ENCODE assay signal across 18 cellular contexts in the genomic region with DNA sequence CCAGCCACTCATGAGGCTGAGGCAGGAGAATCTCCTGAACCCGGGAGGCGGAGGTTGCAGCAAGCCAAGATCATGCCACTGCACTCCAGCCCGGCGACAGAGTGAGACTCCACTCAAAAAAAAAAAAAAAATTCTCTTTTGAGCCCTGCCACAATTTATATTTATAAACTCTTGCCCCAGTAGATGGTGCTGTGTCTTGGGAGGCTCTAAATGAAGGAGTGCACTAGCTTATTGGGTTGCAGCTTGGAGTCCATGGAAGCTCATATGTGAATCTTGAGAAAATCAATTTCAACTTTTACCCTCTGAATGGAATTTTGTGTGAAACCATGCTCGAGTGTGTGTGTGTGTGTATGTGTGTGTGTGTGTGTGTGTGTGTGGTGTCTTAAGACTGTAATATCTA.
DNase-seq lines count a peak whose midpoint lies in the region; ATAC-seq, FAIRE-seq and TF ChIP-seq lines count a peak whose summit lies in the region.
"Had no signal": no experiment of that assay in that cellular context is flagged by ENCODE, and none has a peak within 500 bp of the region (broad histone marks: within the 10 kb centered on the region; RNA-seq: fewer than 3 reads in every experiment).

No MANE protein-coding gene starts in this region.

- H3K4me1 Mint-ChIP-seq in type B pancreatic cell (ENCODE audit: unreplicated experiment), result no peaks in the 10 kb centered on the region
- H3K4me1 Mint-ChIP-seq in activated CD8-positive, alpha-beta memory T cell treated with anti-CD3 and anti-CD28 coated beads, Interleukin-2, amount 10 ng/mL, durations not matched to agents 7 days and 5 days, result no peaks in the 10 kb centered on the region
- H3K4me1 Mint-ChIP-seq: CD14-positive monocyte had no signal

- no peaks in the 10 kb centered on the region for H4K20me1 ChIP-seq in hepatocyte (ENCODE audit: insufficient read depth, poor library complexity, severe bottlenecking)

- ATAC-seq in GM19467 (IDR thresholded peaks at IDR 0.05; ENCODE audit: unreplicated experiment), result no peak
- no peak for ATAC-seq in activated CD8-positive, alpha-beta memory T cell treated with anti-CD3 and anti-CD28 coated beads, Interleukin-2, amount 10 ng/mL, durations not matched to agents 7 days and 5 days

- no peak overlapping the region for H3K27ac ChIP-seq in hepatocyte
- H3K27ac ChIP-seq in kidney (ENCODE audit: low read depth in 2 of 2, low read length in 2 of 2), result no peak overlapping the region
- H3K27ac ChIP-seq: PC-9 had no signal

- WGBS in hepatocyte (ENCODE audit: low lambda C conversion rate, missing lambda C conversion rate), result 77% methylated on average over 5 of the region's 5 CpGs

- TF ChIP-seq CTCF in hepatocyte (IDR thresholded peaks at IDR 0.05; ENCODE audit: poor library complexity) (peak; percentile 33), type B pancreatic cell (conservative IDR thresholded peaks at IDR 0.05) (peak; percentile 18), kidney (IDR thresholded peaks at IDR 0.05; ENCODE audit: borderline replicate concordance, extremely low read depth, insufficient read depth) (no peak)

- H3K27me3 Mint-ChIP-seq in type B pancreatic cell, result no peaks in the 10 kb centered on the region
- H3K27me3 Mint-ChIP-seq in activated CD8-positive, alpha-beta memory T cell treated with anti-CD3 and anti-CD28 coated beads, Interleukin-2, amount 10 ng/mL, durations not matched to agents 7 days and 5 days, result no peaks in the 10 kb centered on the region

- H3K36me3 Mint-ChIP-seq in type B pancreatic cell, result no peaks in the 10 kb centered on the region
- no peaks in the 10 kb centered on the region for H3K36me3 Mint-ChIP-seq in activated CD8-positive, alpha-beta memory T cell treated with anti-CD3 and anti-CD28 coated beads, Interleukin-2, amount 10 ng/mL, durations not matched to agents 7 days and 5 days
- H3K36me3 Mint-ChIP-seq: CD14-positive monocyte had no signal

- CTCF ChIA-PET in activated CD8-positive, alpha-beta memory T cell treated with anti-CD3 and anti-CD28 coated beads, Interleukin-2, amount 10 ng/mL, durations not matched to agents 7 days and 5 days (lab: Charles Lee), result no interaction called here

- no peak overlapping the region for H2AFZ ChIP-seq in hepatocyte
- H2AFZ ChIP-seq: PC-9 had no signal

- no peaks in the 10 kb centered on the region for H3K79me2 ChIP-seq in hepatocyte

- H3K4me2 ChIP-seq in hepatocyte, result no peak overlapping the region
- H3K4me2 ChIP-seq: PC-9 had no signal

- H3K27ac Mint-ChIP-seq in type B pancreatic cell, result no peak overlapping the region
- H3K27ac Mint-ChIP-seq in activated CD8-positive, alpha-beta memory T cell treated with anti-CD3 and anti-CD28 coated beads, Interleukin-2, amount 10 ng/mL, durations not matched to agents 7 days and 5 days, result no peak overlapping the region
- H3K27ac Mint-ChIP-seq: CD14-positive monocyte had no signal

- DNase-seq in SIG-M5 treated with dmso at 0.1 percent for 504 hours (lab: John Stamatoyannopoulos, UW; ENCODE audit: unreplicated experiment), result peak; percentile 1
- DNase-seq in SIG-M5 (lab: John Stamatoyannopoulos, UW), result no peak
- peak; percentile 1 for DNase-seq in OCI-M1 (lab: John Stamatoyannopoulos, UW)
- DNase-seq in hepatocyte (ENCODE audit: low spot score), result no peak
- no peak for DNase-seq in type B pancreatic cell (ENCODE audit: extremely low spot score, unreplicated experiment)
- DNase-seq in activated CD8-positive, alpha-beta memory T cell treated with anti-CD3 and anti-CD28 coated beads, Interleukin-2, amount 10 ng/mL, durations not matched to agents 7 days and 5 days, result no peak
- no peak for DNase-seq in kidney
- DNase-seq: COR-L47, DMS79 treated with DMSO at 0.1 percent for 48 hours, KBM-7, NCI-H1105 treated with DMSO at 0.1 percent for 48 hours, NCI-H187 treated with DMSO at 0.1 percent for 48 hours, NCI-H510A, PC-9 had no signal

- FAIRE-seq in kidney (lab: Jason Lieb, UNC), result no peak
- FAIRE-seq: G401.6, GM12891 had no signal

- H3K4me3 Mint-ChIP-seq in type B pancreatic cell, result no peak overlapping the region
- no peak overlapping the region for H3K4me3 Mint-ChIP-seq in activated CD8-positive, alpha-beta memory T cell treated with anti-CD3 and anti-CD28 coated beads, Interleukin-2, amount 10 ng/mL, durations not matched to agents 7 days and 5 days
- H3K4me3 Mint-ChIP-seq: CD14-positive monocyte had no signal

- H3K9ac ChIP-seq in kidney (ENCODE audit: low read length in 2 of 2), result no peak overlapping the region

- H3K9me3 Mint-ChIP-seq in type B pancreatic cell, result peaks cover 4% of the 10 kb centered on the region
- no peaks in the 10 kb centered on the region for H3K9me3 Mint-ChIP-seq in activated CD8-positive, alpha-beta memory T cell treated with anti-CD3 and anti-CD28 coated beads, Interleukin-2, amount 10 ng/mL, durations not matched to agents 7 days and 5 days (ENCODE audit: low read depth)

- H3K4me3 ChIP-seq in hepatocyte (no peak overlapping the region), kidney (ENCODE audit: low read length in 2 of 2) (no peak overlapping the region)
- H3K4me3 ChIP-seq: PC-9 had no signal

- H3K36me3 ChIP-seq in hepatocyte (replicated peaks; ENCODE audit: insufficient read depth, low read depth) (no peaks in the 10 kb centered on the region), kidney (ENCODE audit: control insufficient read depth in 1 of 2, insufficient read depth in 2 of 2, low read length in 2 of 2) (no peaks in the 10 kb centered on the region)

- no peaks in the 10 kb centered on the region for H3K27me3 ChIP-seq in hepatocyte

- no peaks in the 10 kb centered on the region for H3K9me2 ChIP-seq in hepatocyte (replicated peaks; ENCODE audit: insufficient read depth)

- H3K9me3 ChIP-seq in hepatocyte (ENCODE audit: low read depth) (no peaks in the 10 kb centered on the region), kidney (ENCODE audit: control insufficient read depth in 1 of 2, low read length in 2 of 2) (no peaks in the 10 kb centered on the region)

- H3K4me1 ChIP-seq in hepatocyte (ENCODE audit: insufficient read depth) (no peaks in the 10 kb centered on the region), kidney (ENCODE audit: control insufficient read depth in 1 of 2, insufficient read depth in 1 of 2, low read depth in 1 of 2, low read length in 2 of 2) (no peaks in the 10 kb centered on the region)

- intact Hi-C loops in kidney (cut with DNase I), result no loop called here

Comparison
In these comparisons a context has a peak if more than half of its experiments do, and no peak if none do; other contexts are left out.
1. DNase-seq: peak in SIG-M5 treated with dmso at 0.1 percent for 504 hours (single experiment) and OCI-M1 (single experiment); none in SIG-M5 (single experiment), hepatocyte (single experiment), type B pancreatic cell (single experiment), activated CD8-positive, alpha-beta memory T cell treated with anti-CD3 and anti-CD28 coated beads, Interleukin-2, amount 10 ng/mL, durations not matched to agents 7 days and 5 days (single experiment) and kidney (single experiment).